ENCODE assay signal across 1 cellular context in the genomic region with DNA sequence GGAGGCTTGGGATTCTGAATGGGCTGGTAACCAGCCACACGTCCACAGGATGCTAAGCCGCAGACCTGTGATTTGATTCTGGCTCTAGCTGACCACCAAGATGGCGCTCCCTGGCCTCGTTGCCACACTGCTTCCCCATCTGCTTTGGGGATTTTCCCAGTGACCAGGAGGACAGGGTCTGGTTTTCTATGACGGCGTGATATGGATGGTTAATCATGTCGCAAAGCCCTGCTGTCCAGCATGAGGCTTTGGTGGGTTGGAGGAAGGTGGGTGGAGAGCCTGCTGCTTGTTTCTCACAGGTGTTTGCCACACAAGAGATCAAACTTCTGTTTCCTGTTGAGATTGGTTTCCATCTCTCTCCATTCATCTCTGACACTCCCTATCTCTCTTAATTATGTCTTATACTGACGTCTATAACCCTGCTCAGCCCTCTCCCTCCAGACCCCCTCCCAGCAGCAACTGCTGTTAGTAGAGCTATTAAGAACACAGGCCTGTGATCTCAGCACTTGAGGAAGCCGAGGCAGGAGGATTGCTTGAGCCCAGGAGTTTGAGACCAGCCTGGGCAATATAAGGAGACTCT.
TF ChIP-seq lines count a peak whose summit lies in the region.

No MANE protein-coding gene starts in this region.

TF ChIP-seq in GM12878, 131 proteins besides CTCF, POLR2A, EP300 and RAD21 (continued from another document and continues in another):
- TF ChIP-seq, protein P1, sequence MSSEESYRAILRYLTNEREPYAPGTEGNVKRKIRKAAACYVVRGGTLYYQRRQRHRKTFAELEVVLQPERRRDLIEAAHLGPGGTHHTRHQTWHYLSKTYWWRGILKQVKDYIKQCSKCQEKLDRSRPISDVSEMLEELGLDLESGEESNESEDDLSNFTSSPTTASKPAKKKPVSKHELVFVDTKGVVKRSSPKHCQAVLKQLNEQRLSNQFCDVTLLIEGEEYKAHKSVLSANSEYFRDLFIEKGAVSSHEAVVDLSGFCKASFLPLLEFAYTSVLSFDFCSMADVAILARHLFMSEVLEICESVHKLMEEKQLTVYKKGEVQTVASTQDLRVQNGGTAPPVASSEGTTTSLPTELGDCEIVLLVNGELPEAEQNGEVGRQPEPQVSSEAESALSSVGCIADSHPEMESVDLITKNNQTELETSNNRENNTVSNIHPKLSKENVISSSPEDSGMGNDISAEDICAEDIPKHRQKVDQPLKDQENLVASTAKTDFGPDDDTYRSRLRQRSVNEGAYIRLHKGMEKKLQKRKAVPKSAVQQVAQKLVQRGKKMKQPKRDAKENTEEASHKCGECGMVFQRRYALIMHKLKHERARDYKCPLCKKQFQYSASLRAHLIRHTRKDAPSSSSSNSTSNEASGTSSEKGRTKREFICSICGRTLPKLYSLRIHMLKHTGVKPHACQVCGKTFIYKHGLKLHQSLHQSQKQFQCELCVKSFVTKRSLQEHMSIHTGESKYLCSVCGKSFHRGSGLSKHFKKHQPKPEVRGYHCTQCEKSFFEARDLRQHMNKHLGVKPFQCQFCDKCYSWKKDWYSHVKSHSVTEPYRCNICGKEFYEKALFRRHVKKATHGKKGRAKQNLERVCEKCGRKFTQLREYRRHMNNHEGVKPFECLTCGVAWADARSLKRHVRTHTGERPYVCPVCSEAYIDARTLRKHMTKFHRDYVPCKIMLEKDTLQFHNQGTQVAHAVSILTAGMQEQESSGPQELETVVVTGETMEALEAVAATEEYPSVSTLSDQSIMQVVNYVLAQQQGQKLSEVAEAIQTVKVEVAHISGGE (CRISPR knock-in tag; IDR thresholded peaks at IDR 0.05) = no peak
- TF ChIP-seq SMAD1 (IDR thresholded peaks at IDR 0.05; ENCODE audit: low read depth, partially characterized antibody) = no peak
- TF ChIP-seq SPI1 (IDR thresholded peaks at IDR 0.05; ENCODE audit: borderline replicate concordance, insufficient read depth, low read depth, low read length) = no peak
- TF ChIP-seq, protein P2, sequence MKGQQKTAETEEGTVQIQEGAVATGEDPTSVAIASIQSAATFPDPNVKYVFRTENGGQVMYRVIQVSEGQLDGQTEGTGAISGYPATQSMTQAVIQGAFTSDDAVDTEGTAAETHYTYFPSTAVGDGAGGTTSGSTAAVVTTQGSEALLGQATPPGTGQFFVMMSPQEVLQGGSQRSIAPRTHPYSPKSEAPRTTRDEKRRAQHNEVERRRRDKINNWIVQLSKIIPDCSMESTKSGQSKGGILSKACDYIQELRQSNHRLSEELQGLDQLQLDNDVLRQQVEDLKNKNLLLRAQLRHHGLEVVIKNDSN (IDR thresholded peaks at IDR 0.05; ENCODE audit: borderline replicate concordance, extremely low read length, insufficient read depth, low read depth, low read length) = no peak
- TF ChIP-seq, protein P3, sequence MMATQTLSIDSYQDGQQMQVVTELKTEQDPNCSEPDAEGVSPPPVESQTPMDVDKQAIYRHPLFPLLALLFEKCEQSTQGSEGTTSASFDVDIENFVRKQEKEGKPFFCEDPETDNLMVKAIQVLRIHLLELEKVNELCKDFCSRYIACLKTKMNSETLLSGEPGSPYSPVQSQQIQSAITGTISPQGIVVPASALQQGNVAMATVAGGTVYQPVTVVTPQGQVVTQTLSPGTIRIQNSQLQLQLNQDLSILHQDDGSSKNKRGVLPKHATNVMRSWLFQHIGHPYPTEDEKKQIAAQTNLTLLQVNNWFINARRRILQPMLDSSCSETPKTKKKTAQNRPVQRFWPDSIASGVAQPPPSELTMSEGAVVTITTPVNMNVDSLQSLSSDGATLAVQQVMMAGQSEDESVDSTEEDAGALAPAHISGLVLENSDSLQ (IDR thresholded peaks at IDR 0.05) = no peak
- TF ChIP-seq MYC (IDR thresholded peaks at IDR 0.05; ENCODE audit: insufficient read depth, insufficient read length, insufficient replicate concordance, low read length, severe bottlenecking) = no peak
- TF ChIP-seq POLR2AphosphoS2 (IDR thresholded peaks at IDR 0.05; ENCODE audit: low read depth, low read length) = no peak
- TF ChIP-seq TAF1 (IDR thresholded peaks at IDR 0.05; ENCODE audit: borderline replicate concordance, low read depth, low read length) = no peak
- TF ChIP-seq TCF12 (IDR thresholded peaks at IDR 0.05; ENCODE audit: low read depth, low read length) = peak; percentile 69; the same call in 1 of the 2 replicates
- TF ChIP-seq, protein P4, sequence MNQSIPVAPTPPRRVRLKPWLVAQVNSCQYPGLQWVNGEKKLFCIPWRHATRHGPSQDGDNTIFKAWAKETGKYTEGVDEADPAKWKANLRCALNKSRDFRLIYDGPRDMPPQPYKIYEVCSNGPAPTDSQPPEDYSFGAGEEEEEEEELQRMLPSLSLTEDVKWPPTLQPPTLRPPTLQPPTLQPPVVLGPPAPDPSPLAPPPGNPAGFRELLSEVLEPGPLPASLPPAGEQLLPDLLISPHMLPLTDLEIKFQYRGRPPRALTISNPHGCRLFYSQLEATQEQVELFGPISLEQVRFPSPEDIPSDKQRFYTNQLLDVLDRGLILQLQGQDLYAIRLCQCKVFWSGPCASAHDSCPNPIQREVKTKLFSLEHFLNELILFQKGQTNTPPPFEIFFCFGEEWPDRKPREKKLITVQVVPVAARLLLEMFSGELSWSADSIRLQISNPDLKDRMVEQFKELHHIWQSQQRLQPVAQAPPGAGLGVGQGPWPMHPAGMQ (IDR thresholded peaks at IDR 0.05; ENCODE audit: borderline replicate concordance) = no peak
- TF ChIP-seq, protein P5, sequence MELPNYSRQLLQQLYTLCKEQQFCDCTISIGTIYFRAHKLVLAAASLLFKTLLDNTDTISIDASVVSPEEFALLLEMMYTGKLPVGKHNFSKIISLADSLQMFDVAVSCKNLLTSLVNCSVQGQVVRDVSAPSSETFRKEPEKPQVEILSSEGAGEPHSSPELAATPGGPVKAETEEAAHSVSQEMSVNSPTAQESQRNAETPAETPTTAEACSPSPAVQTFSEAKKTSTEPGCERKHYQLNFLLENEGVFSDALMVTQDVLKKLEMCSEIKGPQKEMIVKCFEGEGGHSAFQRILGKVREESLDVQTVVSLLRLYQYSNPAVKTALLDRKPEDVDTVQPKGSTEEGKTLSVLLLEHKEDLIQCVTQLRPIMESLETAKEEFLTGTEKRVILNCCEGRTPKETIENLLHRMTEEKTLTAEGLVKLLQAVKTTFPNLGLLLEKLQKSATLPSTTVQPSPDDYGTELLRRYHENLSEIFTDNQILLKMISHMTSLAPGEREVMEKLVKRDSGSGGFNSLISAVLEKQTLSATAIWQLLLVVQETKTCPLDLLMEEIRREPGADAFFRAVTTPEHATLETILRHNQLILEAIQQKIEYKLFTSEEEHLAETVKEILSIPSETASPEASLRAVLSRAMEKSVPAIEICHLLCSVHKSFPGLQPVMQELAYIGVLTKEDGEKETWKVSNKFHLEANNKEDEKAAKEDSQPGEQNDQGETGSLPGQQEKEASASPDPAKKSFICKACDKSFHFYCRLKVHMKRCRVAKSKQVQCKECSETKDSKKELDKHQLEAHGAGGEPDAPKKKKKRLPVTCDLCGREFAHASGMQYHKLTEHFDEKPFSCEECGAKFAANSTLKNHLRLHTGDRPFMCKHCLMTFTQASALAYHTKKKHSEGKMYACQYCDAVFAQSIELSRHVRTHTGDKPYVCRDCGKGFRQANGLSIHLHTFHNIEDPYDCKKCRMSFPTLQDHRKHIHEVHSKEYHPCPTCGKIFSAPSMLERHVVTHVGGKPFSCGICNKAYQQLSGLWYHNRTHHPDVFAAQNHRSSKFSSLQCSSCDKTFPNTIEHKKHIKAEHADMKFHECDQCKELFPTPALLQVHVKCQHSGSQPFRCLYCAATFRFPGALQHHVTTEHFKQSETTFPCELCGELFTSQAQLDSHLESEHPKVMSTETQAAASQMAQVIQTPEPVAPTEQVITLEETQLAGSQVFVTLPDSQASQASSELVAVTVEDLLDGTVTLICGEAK (IDR thresholded peaks at IDR 0.05; ENCODE audit: borderline replicate concordance) = no peak
- TF ChIP-seq SMARCA5 (IDR thresholded peaks at IDR 0.05) = no peak
- TF ChIP-seq, protein P6, sequence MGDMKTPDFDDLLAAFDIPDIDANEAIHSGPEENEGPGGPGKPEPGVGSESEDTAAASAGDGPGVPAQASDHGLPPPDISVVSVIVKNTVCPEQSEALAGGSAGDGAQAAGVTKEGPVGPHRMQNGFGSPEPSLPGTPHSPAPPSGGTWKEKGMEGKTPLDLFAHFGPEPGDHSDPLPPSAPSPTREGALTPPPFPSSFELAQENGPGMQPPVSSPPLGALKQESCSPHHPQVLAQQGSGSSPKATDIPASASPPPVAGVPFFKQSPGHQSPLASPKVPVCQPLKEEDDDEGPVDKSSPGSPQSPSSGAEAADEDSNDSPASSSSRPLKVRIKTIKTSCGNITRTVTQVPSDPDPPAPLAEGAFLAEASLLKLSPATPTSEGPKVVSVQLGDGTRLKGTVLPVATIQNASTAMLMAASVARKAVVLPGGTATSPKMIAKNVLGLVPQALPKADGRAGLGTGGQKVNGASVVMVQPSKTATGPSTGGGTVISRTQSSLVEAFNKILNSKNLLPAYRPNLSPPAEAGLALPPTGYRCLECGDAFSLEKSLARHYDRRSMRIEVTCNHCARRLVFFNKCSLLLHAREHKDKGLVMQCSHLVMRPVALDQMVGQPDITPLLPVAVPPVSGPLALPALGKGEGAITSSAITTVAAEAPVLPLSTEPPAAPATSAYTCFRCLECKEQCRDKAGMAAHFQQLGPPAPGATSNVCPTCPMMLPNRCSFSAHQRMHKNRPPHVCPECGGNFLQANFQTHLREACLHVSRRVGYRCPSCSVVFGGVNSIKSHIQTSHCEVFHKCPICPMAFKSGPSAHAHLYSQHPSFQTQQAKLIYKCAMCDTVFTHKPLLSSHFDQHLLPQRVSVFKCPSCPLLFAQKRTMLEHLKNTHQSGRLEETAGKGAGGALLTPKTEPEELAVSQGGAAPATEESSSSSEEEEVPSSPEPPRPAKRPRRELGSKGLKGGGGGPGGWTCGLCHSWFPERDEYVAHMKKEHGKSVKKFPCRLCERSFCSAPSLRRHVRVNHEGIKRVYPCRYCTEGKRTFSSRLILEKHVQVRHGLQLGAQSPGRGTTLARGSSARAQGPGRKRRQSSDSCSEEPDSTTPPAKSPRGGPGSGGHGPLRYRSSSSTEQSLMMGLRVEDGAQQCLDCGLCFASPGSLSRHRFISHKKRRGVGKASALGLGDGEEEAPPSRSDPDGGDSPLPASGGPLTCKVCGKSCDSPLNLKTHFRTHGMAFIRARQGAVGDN (IDR thresholded peaks at IDR 0.05) = peak; percentile 39; the same call in 1 of the 2 replicates
- TF ChIP-seq TBL1XR1 (IDR thresholded peaks at IDR 0.05; ENCODE audit: low read depth, low read length) = no peak
- no peak for TF ChIP-seq SREBF2 (IDR thresholded peaks at IDR 0.05; ENCODE audit: low read length)
- TF ChIP-seq CEBPB (IDR thresholded peaks at IDR 0.05; ENCODE audit: borderline replicate concordance in 1 of 2, low read depth in 2 of 2, low read length in 2 of 2) = no peak
- TF ChIP-seq KAT2A (conservative IDR thresholded peaks at IDR 0.05; ENCODE audit: control insufficient read depth, low read depth, low read length) = no peak
- peak; percentile 43; the same call in 1 of the 2 replicates for TF ChIP-seq NFIC (IDR thresholded peaks at IDR 0.05; ENCODE audit: low read depth, low read length)
- peak; percentile 56; the same call in 1 of the 2 replicates for TF ChIP-seq HDGF (IDR thresholded peaks at IDR 0.05)
- TF ChIP-seq EZH2 (IDR thresholded peaks at IDR 0.05; ENCODE audit: borderline replicate concordance, control insufficient read depth, low read depth, low read length) = no peak
- no peak for TF ChIP-seq SREBF1 (IDR thresholded peaks at IDR 0.05; ENCODE audit: low read length)
- TF ChIP-seq, protein P7, sequence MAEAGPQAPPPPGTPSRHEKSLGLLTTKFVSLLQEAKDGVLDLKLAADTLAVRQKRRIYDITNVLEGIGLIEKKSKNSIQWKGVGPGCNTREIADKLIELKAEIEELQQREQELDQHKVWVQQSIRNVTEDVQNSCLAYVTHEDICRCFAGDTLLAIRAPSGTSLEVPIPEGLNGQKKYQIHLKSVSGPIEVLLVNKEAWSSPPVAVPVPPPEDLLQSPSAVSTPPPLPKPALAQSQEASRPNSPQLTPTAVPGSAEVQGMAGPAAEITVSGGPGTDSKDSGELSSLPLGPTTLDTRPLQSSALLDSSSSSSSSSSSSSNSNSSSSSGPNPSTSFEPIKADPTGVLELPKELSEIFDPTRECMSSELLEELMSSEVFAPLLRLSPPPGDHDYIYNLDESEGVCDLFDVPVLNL (IDR thresholded peaks at IDR 0.05; ENCODE audit: low read depth, low read length) = no peak
- no peak for TF ChIP-seq KDM1A (IDR thresholded peaks at IDR 0.05; ENCODE audit: borderline replicate concordance)
- no peak for TF ChIP-seq POLR2AphosphoS5 (IDR thresholded peaks at IDR 0.05; ENCODE audit: low read length)
- TF ChIP-seq, protein P8, sequence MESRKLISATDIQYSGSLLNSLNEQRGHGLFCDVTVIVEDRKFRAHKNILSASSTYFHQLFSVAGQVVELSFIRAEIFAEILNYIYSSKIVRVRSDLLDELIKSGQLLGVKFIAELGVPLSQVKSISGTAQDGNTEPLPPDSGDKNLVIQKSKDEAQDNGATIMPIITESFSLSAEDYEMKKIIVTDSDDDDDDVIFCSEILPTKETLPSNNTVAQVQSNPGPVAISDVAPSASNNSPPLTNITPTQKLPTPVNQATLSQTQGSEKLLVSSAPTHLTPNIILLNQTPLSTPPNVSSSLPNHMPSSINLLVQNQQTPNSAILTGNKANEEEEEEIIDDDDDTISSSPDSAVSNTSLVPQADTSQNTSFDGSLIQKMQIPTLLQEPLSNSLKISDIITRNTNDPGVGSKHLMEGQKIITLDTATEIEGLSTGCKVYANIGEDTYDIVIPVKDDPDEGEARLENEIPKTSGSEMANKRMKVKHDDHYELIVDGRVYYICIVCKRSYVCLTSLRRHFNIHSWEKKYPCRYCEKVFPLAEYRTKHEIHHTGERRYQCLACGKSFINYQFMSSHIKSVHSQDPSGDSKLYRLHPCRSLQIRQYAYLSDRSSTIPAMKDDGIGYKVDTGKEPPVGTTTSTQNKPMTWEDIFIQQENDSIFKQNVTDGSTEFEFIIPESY (IDR thresholded peaks at IDR 0.05) = no peak
- no peak for TF ChIP-seq NRF1 (conservative IDR thresholded peaks at IDR 0.05; ENCODE audit: low read depth, low read length)
- TF ChIP-seq, protein P9, sequence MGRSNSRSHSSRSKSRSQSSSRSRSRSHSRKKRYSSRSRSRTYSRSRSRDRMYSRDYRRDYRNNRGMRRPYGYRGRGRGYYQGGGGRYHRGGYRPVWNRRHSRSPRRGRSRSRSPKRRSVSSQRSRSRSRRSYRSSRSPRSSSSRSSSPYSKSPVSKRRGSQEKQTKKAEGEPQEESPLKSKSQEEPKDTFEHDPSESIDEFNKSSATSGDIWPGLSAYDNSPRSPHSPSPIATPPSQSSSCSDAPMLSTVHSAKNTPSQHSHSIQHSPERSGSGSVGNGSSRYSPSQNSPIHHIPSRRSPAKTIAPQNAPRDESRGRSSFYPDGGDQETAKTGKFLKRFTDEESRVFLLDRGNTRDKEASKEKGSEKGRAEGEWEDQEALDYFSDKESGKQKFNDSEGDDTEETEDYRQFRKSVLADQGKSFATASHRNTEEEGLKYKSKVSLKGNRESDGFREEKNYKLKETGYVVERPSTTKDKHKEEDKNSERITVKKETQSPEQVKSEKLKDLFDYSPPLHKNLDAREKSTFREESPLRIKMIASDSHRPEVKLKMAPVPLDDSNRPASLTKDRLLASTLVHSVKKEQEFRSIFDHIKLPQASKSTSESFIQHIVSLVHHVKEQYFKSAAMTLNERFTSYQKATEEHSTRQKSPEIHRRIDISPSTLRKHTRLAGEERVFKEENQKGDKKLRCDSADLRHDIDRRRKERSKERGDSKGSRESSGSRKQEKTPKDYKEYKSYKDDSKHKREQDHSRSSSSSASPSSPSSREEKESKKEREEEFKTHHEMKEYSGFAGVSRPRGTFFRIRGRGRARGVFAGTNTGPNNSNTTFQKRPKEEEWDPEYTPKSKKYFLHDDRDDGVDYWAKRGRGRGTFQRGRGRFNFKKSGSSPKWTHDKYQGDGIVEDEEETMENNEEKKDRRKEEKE (IDR thresholded peaks at IDR 0.05) = no peak
- no peak for TF ChIP-seq SMC3 (IDR thresholded peaks at IDR 0.05; ENCODE audit: borderline replicate concordance, low read length)
- no peak for TF ChIP-seq SIN3A (IDR thresholded peaks at IDR 0.05; ENCODE audit: low read depth, low read length)
